18 cellular contexts compared by ENCODE assay signal in the genomic region with DNA sequence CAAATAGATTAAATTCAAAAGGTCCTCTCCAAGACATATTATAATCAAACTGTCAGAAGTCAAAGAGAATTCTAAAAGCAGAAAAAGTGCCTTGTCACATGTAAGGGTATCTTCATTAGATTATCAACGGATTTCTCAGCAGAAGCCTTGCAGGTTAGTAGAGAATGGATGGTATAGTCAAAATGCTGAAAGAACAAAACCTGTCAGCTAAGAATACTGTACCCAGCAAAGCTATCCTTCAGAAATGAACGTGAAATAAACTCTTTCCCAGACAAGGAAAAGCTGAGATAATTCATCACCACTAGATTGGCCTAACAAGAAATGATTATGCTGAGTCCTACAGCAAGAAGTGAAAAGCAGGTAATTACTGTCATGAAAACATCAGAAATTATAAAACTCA.
DNase-seq lines count a peak whose midpoint lies in the region; ATAC-seq, FAIRE-seq and TF ChIP-seq lines count a peak whose summit lies in the region.
"Had no signal": no experiment of that assay in that cellular context is flagged by ENCODE, and none has a peak within 500 bp of the region (broad histone marks: within the 10 kb centered on the region; RNA-seq: fewer than 3 reads in every experiment).

No MANE protein-coding gene starts in this region.

- TF ChIP-seq RAD21 in GM12878 (IDR thresholded peaks at IDR 0.05; ENCODE audit: insufficient read depth, low read depth, low read length): no peak

- no peak overlapping the region for H3K4me2 ChIP-seq in GM12878 (ENCODE audit: control insufficient read depth, insufficient read depth)
- H3K4me2 ChIP-seq: BLaER1 treated with 17β-estradiol and CSF1 and Interleukin-3, amounts not matched to agents 10 nM and 100 nM; KMS-11 had no signal

- H2AFZ ChIP-seq in GM12878 (ENCODE audit: control insufficient read depth, low read depth, low read length): no peak overlapping the region

- SMC1A ChIA-PET in GM12878 (lab: Charles Lee; ENCODE audit: uncharacterized antibody, unreplicated experiment): no interaction called here

- no peak for DNase-seq in CD4-positive, CD25-positive, alpha-beta regulatory T cell
- DNase-seq in GM12878 (ENCODE audit: low read depth, low spot score) (no peak), endothelial cell (ENCODE audit: low spot score) (no peak), sciatic nerve (ENCODE audit: low spot score) (no peak)
- DNase-seq: Caco-2, DMS79, GDM1 had no signal

- peak overlapping the region; percentile 48 for H3K4me3 ChIP-seq in CD4-positive, CD25-positive, alpha-beta regulatory T cell (ENCODE audit: low read depth, low read length)
- H3K4me3 ChIP-seq in HEK293 (ENCODE audit: low read depth, low read length) (no peak overlapping the region), GM12878 (no peak overlapping the region)
- H3K4me3 ChIP-seq: BLaER1 treated with 17β-estradiol and CSF1 and Interleukin-3, amounts not matched to agents 10 nM and 100 nM; HAP-1 had no signal

- peaks cover 13 to 16% of the 10 kb centered on the region in 2 experiments for H3K9me3 ChIP-seq in CD4-positive, CD25-positive, alpha-beta regulatory T cell (ENCODE audit: control insufficient read depth in 2 of 2, low read length in 2 of 2)
- H3K9me3 ChIP-seq in HEK293 (ENCODE audit: control insufficient read depth, insufficient read depth, low read depth, low read length) (no peaks in the 10 kb centered on the region), GM12878 (replicated peaks; ENCODE audit: control insufficient read depth, insufficient read depth, low read length) (peaks cover 9% of the 10 kb centered on the region)
- H3K9me3 ChIP-seq: Caco-2, HAP-1 had no signal

- no peaks in the 10 kb centered on the region for H3K4me1 ChIP-seq in CD4-positive, CD25-positive, alpha-beta regulatory T cell (ENCODE audit: control insufficient read depth, insufficient read depth, low read length, poor library complexity, severe bottlenecking)
- H3K4me1 ChIP-seq in HEK293 (ENCODE audit: control insufficient read depth, insufficient read depth, low read length): no peaks in the 10 kb centered on the region
- no peaks in the 10 kb centered on the region for H3K4me1 ChIP-seq in GM12878 (ENCODE audit: control insufficient read depth, insufficient read depth, low read length)
- H3K4me1 ChIP-seq: Caco-2, HAP-1 had no signal

- CTCF ChIA-PET in HEK293 (lab: Yijun Ruan, JAX) (no interaction called here), GM12878 (lab: Yijun Ruan, JAX) (no interaction called here)

- intact Hi-C loops in GM12878 (cut with micrococcal nuclease; ENCODE audit: unreplicated experiment) (no loop called here), sciatic nerve (cut with DNase I) (no loop called here)

- H3K4me3 Mint-ChIP-seq in CD4-positive, CD25-positive, alpha-beta regulatory T cell: no peak overlapping the region
- H3K4me3 Mint-ChIP-seq in endothelial cell (ENCODE audit: unreplicated experiment): peak overlapping the region; percentile 45
- H3K4me3 Mint-ChIP-seq: B cell had no signal

- no peaks in the 10 kb centered on the region for H4K20me1 ChIP-seq in GM12878 (ENCODE audit: control insufficient read depth, insufficient read depth)
- H4K20me1 ChIP-seq: BLaER1 treated with 17β-estradiol and CSF1 and Interleukin-3, amounts not matched to agents 10 nM and 100 nM had no signal

- peaks cover 56% of the 10 kb centered on the region for H3K36me3 Mint-ChIP-seq in CD4-positive, CD25-positive, alpha-beta regulatory T cell
- H3K36me3 Mint-ChIP-seq in endothelial cell (ENCODE audit: low read depth, unreplicated experiment): peaks cover 76% of the 10 kb centered on the region

- WGBS in GM12878 (ENCODE audit: insufficient coverage, insufficient replicate concordance, low lambda C conversion rate, missing lambda C conversion rate): 94% methylated on average over 2 of the region's 2 CpGs

- no peak overlapping the region for H3K27ac Mint-ChIP-seq in CD4-positive, CD25-positive, alpha-beta regulatory T cell
- H3K27ac Mint-ChIP-seq in endothelial cell (ENCODE audit: unreplicated experiment): no peak overlapping the region
- H3K27ac Mint-ChIP-seq: B cell had no signal

- TF ChIP-seq POLR2A in GM12878 (IDR thresholded peaks at IDR 0.05; ENCODE audit: low read depth, low read length): no peak

- H3K27me3 Mint-ChIP-seq in CD4-positive, CD25-positive, alpha-beta regulatory T cell: no peaks in the 10 kb centered on the region
- H3K27me3 Mint-ChIP-seq in endothelial cell (ENCODE audit: unreplicated experiment): peaks cover 1% of the 10 kb centered on the region
- H3K27me3 Mint-ChIP-seq: B cell had no signal

- RAD21 ChIA-PET in GM12878 (lab: Charles Lee; ENCODE audit: unreplicated experiment): no interaction called here

- H3K27ac ChIP-seq in CD4-positive, CD25-positive, alpha-beta regulatory T cell (ENCODE audit: insufficient read depth, low read length, poor library complexity, severe bottlenecking): no peak overlapping the region
- H3K27ac ChIP-seq in HEK293 (ENCODE audit: extremely low read depth, low read depth, low read length) (no peak overlapping the region), GM12878 (ENCODE audit: control insufficient read depth, insufficient read depth) (no peak overlapping the region)
- H3K27ac ChIP-seq: BLaER1 treated with 17β-estradiol and CSF1 and Interleukin-3, amounts not matched to agents 10 nM and 100 nM; KMS-11 had no signal

- no peak for ATAC-seq in CD4-positive, CD25-positive, alpha-beta regulatory T cell (ENCODE audit: low read depth in 2 of 2)
- ATAC-seq in GM12878: no peak
- no peak for ATAC-seq in HG03045 (IDR thresholded peaks at IDR 0.05; ENCODE audit: unreplicated experiment)
- ATAC-seq in GM18909 (IDR thresholded peaks at IDR 0.05; ENCODE audit: poor library complexity, unreplicated experiment): no peak
- ATAC-seq in sciatic nerve: no peak

- H3K4me1 Mint-ChIP-seq in CD4-positive, CD25-positive, alpha-beta regulatory T cell: peaks cover 13 to 23% (median 16%) of the 10 kb centered on the region in 4 donors
- no peaks in the 10 kb centered on the region for H3K4me1 Mint-ChIP-seq in endothelial cell (ENCODE audit: unreplicated experiment)
- H3K4me1 Mint-ChIP-seq: B cell had no signal

- no peak for FAIRE-seq in GM12878 (lab: Jason Lieb, UNC)
- FAIRE-seq: D721Med, GM19239, H1, HTR-8/SVneo had no signal

- POLR2A ChIA-PET in HEK293 (lab: Yijun Ruan, JAX) (no interaction called here), GM12878 (lab: Charles Lee) (interaction anchor here (0.6 kb wide), 1 partner anchor 26 kb away, joined by 3 read pairs; no protein-coding TSS in a partner anchor)

- H3K9ac ChIP-seq in GM12878 (ENCODE audit: control insufficient read depth, insufficient read depth, low read length): no peak overlapping the region
- H3K9ac ChIP-seq: BLaER1 treated with 17β-estradiol and CSF1 and Interleukin-3, amounts not matched to agents 10 nM and 100 nM; KMS-11 had no signal

- H3K36me3 ChIP-seq in CD4-positive, CD25-positive, alpha-beta regulatory T cell (ENCODE audit: control insufficient read depth, insufficient read depth, low read length): peaks cover 20% of the 10 kb centered on the region
- H3K36me3 ChIP-seq in HEK293 (ENCODE audit: control insufficient read depth in 2 of 2, insufficient read depth in 1 of 2, low read length in 2 of 2) (peaks cover 0 to 18% of the 10 kb centered on the region in 2 experiments; a peak in 1 of 3 replicates), GM12878 (ENCODE audit: control insufficient read depth in 2 of 2, insufficient read depth in 2 of 2, low read length in 1 of 2) (peaks cover 0 to 5% of the 10 kb centered on the region in 2 experiments; a peak in 2 of 4 replicates)

- no TSS peak for BruUV-seq in GM12878 (replicated peaks; lab: Mats Ljungman, UMichigan)

- TF ChIP-seq CTCF in HEK293 (tag by site-specific recombination; IDR thresholded peaks at IDR 0.05): no peak
- TF ChIP-seq CTCF in GM12878 (IDR thresholded peaks at IDR 0.05 in 2 of 3, conservative IDR thresholded peaks at IDR 0.05 in 1 of 3; ENCODE audit: control insufficient read depth in 2 of 3, extremely low read depth in 1 of 3, insufficient read depth in 1 of 3, low read depth in 3 of 3, low read length in 3 of 3): no peak
- no peak for TF ChIP-seq CTCF in endothelial cell (IDR thresholded peaks at IDR 0.05; ENCODE audit: unreplicated experiment)

- no peak for TF ChIP-seq EP300 in GM12878 (IDR thresholded peaks at IDR 0.05; ENCODE audit: borderline replicate concordance in 1 of 2, control insufficient read depth in 1 of 2, low read depth in 2 of 2, low read length in 2 of 2)

- no peaks in the 10 kb centered on the region for H3K79me2 ChIP-seq in GM12878 (ENCODE audit: control insufficient read depth, insufficient read depth, low read length)

- H3K27me3 ChIP-seq in CD4-positive, CD25-positive, alpha-beta regulatory T cell (ENCODE audit: control insufficient read depth, insufficient read depth, low read length): no peaks in the 10 kb centered on the region
- no peaks in the 10 kb centered on the region for H3K27me3 ChIP-seq in GM12878 (replicated peaks in 1 of 2; ENCODE audit: control insufficient read depth in 2 of 2, insufficient read depth in 2 of 2, low read length in 1 of 2)
- H3K27me3 ChIP-seq: BLaER1 treated with 17β-estradiol and CSF1 and Interleukin-3, amounts not matched to agents 10 nM and 100 nM had no signal

- in situ Hi-C loops in GM12878 (cut with MboI): no loop called here

- H3K9me3 Mint-ChIP-seq in CD4-positive, CD25-positive, alpha-beta regulatory T cell: peaks cover under 1 to 43% (median 10%) of the 10 kb centered on the region in 7 donors
- H3K9me3 Mint-ChIP-seq in endothelial cell (ENCODE audit: unreplicated experiment): peaks cover 6% of the 10 kb centered on the region

TF ChIP-seq in HEK293, 187 proteins besides CTCF, POLR2A, EP300 and RAD21:
- TF ChIP-seq SETDB1 (IDR thresholded peaks at IDR 0.05; ENCODE audit: insufficient read length, low read length): peak; percentile 91
- no peak for TF ChIP-seq ZNF211 (tag by site-specific recombination; IDR thresholded peaks at IDR 0.05; ENCODE audit: low read depth)

TF ChIP-seq in GM12878, 131 proteins besides CTCF, POLR2A, EP300 and RAD21:
- TF ChIP-seq BCL11A (IDR thresholded peaks at IDR 0.05; ENCODE audit: low read depth, low read length) (no peak), CBX5 (IDR thresholded peaks at IDR 0.05; ENCODE audit: low read depth) (0 out of 2 replicates have a peak, but pooled peaks have one; percentile 52)
